In genomic region chr18:69569133-69569532, GRCh38 we compare ENCODE assay signal across 6 cellular contexts.
"Had no signal": no experiment of that assay in that cellular context is flagged by ENCODE, and none has a peak within 500 bp of the region (broad histone marks: within the 10 kb centered on the region; RNA-seq: fewer than 3 reads in every experiment).

No MANE protein-coding gene starts in this region.

- H3K36me3 Mint-ChIP-seq: IgD-negative memory B cell had no signal

- H3K4me3 ChIP-seq: GM23338 had no signal

- H3K27ac ChIP-seq: HL-60 had no signal

- H2AFZ ChIP-seq: GM23338 had no signal

- H3K4me3 Mint-ChIP-seq: GM23338, H9, IgD-negative memory B cell had no signal

- H3K27ac Mint-ChIP-seq: GM23338, H9 had no signal

- ATAC-seq: GM23338 had no signal

- H3K4me2 ChIP-seq: GM23338 had no signal

- H3K27me3 Mint-ChIP-seq: IgD-negative memory B cell had no signal

- DNase-seq: H9, HCEC 1CT, KBM-7 had no signal

- H3K4me1 Mint-ChIP-seq: GM23338, H9, IgD-negative memory B cell had no signal
